1 cellular context compared by ENCODE assay signal in genomic region chr11:118673361-118674093, GRCh38.
TF ChIP-seq lines count a peak whose summit lies in the region.

No MANE protein-coding gene starts in this region.

TF ChIP-seq in HepG2, 621 proteins besides CTCF, POLR2A, EP300 and RAD21 (continued from another document and continues in another):
- TF ChIP-seq RFX5 (IDR thresholded peaks at IDR 0.05; ENCODE audit: low read depth, low read length) (no peak), PRDM15 (CRISPR knock-in tag; IDR thresholded peaks at IDR 0.05) (no peak), ONECUT2 (CRISPR knock-in tag; IDR thresholded peaks at IDR 0.05) (no peak), ZXDC (CRISPR knock-in tag; IDR thresholded peaks at IDR 0.05) (no peak), ZNF614 (CRISPR knock-in tag; IDR thresholded peaks at IDR 0.05; ENCODE audit: borderline replicate concordance) (peak; percentile 89; the same call in 1 of the 2 replicates), ESRRA (CRISPR knock-in tag; IDR thresholded peaks at IDR 0.05; ENCODE audit: low read depth) (no peak), MATR3 (CRISPR knock-in tag; IDR thresholded peaks at IDR 0.05) (no peak), ZNF317 (CRISPR knock-in tag; IDR thresholded peaks at IDR 0.05) (no peak), ZNF180 (CRISPR knock-in tag; IDR thresholded peaks at IDR 0.05; ENCODE audit: borderline replicate concordance, low read depth) (no peak), RCOR2 (CRISPR knock-in tag; IDR thresholded peaks at IDR 0.05) (peak; percentile 49; the same call in 1 of the 2 replicates), ZNF33A (CRISPR knock-in tag; IDR thresholded peaks at IDR 0.05; ENCODE audit: borderline replicate concordance) (no peak), DZIP1 (CRISPR knock-in tag; IDR thresholded peaks at IDR 0.05) (no peak), HOXA7 (CRISPR knock-in tag; IDR thresholded peaks at IDR 0.05) (no peak), ZNF496 (CRISPR knock-in tag; IDR thresholded peaks at IDR 0.05; ENCODE audit: insufficient replicate concordance) (no peak), AGO1 (IDR thresholded peaks at IDR 0.05; ENCODE audit: low read depth, low read length, poor library complexity, severe bottlenecking) (no peak), ZFP62 (CRISPR knock-in tag; IDR thresholded peaks at IDR 0.05) (no peak), ZBTB25 (CRISPR knock-in tag; IDR thresholded peaks at IDR 0.05) (no peak), ZNF710 (CRISPR knock-in tag; IDR thresholded peaks at IDR 0.05; ENCODE audit: borderline replicate concordance) (no peak), PHF5A (CRISPR knock-in tag; IDR thresholded peaks at IDR 0.05; ENCODE audit: low read depth, unreplicated experiment) (no peak), KLF16 (CRISPR knock-in tag; IDR thresholded peaks at IDR 0.05) (0 out of 4 replicates have a peak, but pooled peaks of 1 of the 2 experiments have one; percentile 23), ZNF337 (CRISPR knock-in tag; IDR thresholded peaks at IDR 0.05; ENCODE audit: borderline replicate concordance, low read depth) (0 out of 2 replicates have a peak, but pooled peaks have one; percentile 35), SP1 (IDR thresholded peaks at IDR 0.05) (no peak), SP1 (CRISPR knock-in tag; IDR thresholded peaks at IDR 0.05) (no peak), FOXP4 (CRISPR knock-in tag; IDR thresholded peaks at IDR 0.05) (peak; percentile 89; the same call in 1 of the 2 replicates), ZFP90 (CRISPR knock-in tag; IDR thresholded peaks at IDR 0.05; ENCODE audit: borderline replicate concordance) (no peak), FOXJ3 (CRISPR knock-in tag; IDR thresholded peaks at IDR 0.05; ENCODE audit: borderline replicate concordance) (peak; percentile 71; the same call in 1 of the 2 replicates), CAMTA2 (CRISPR knock-in tag; IDR thresholded peaks at IDR 0.05; ENCODE audit: borderline replicate concordance) (no peak), ZSCAN25 (CRISPR knock-in tag; IDR thresholded peaks at IDR 0.05) (peak; percentile 47; the same call in 1 of the 2 replicates), HDAC6 (IDR thresholded peaks at IDR 0.05; ENCODE audit: low read depth, low read length) (no peak), ZNF597 (CRISPR knock-in tag; IDR thresholded peaks at IDR 0.05) (no peak), PLRG1 (conservative IDR thresholded peaks at IDR 0.05) (no peak), SMARCC2 (IDR thresholded peaks at IDR 0.05) (no peak), AKAP8 (CRISPR knock-in tag; IDR thresholded peaks at IDR 0.05) (no peak), RORA (CRISPR knock-in tag; IDR thresholded peaks at IDR 0.05) (no peak), ZNF275 (CRISPR knock-in tag; IDR thresholded peaks at IDR 0.05; ENCODE audit: borderline replicate concordance) (no peak), JUN (CRISPR knock-in tag; IDR thresholded peaks at IDR 0.05) (0 out of 2 replicates have a peak, but pooled peaks have one; percentile 37), ZNF17 (CRISPR knock-in tag; IDR thresholded peaks at IDR 0.05) (no peak), ZNF543 (CRISPR knock-in tag; IDR thresholded peaks at IDR 0.05) (no peak; the same call in 1 of the 2 replicates), GATAD1 (CRISPR knock-in tag; IDR thresholded peaks at IDR 0.05) (no peak; the same call in 1 of the 2 replicates), ZNF761 (CRISPR knock-in tag; conservative IDR thresholded peaks at IDR 0.05) (0 out of 2 replicates have a peak, but pooled peaks have one; percentile 50), ZNF589 (CRISPR knock-in tag; conservative IDR thresholded peaks at IDR 0.05) (no peak), FOXA3 (CRISPR knock-in tag; IDR thresholded peaks at IDR 0.05) (peak; percentile 86), REXO4 (CRISPR knock-in tag; IDR thresholded peaks at IDR 0.05; ENCODE audit: borderline replicate concordance) (no peak), ZNF841 (CRISPR knock-in tag; IDR thresholded peaks at IDR 0.05; ENCODE audit: borderline replicate concordance) (no peak), ZNF530 (CRISPR knock-in tag; IDR thresholded peaks at IDR 0.05; ENCODE audit: low read depth) (no peak), ZBTB7B (CRISPR knock-in tag; IDR thresholded peaks at IDR 0.05) (0 out of 2 replicates have a peak, but pooled peaks have one; percentile 33), ZNF510 (CRISPR knock-in tag; IDR thresholded peaks at IDR 0.05; ENCODE audit: low read depth) (peak; percentile 35; the same call in 1 of the 2 replicates), ZBTB37 (CRISPR knock-in tag; IDR thresholded peaks at IDR 0.05) (no peak), HES4 (CRISPR knock-in tag; IDR thresholded peaks at IDR 0.05; ENCODE audit: borderline replicate concordance) (no peak)
